ENCODE assay signal across 18 cellular contexts in genomic region chr1:198939286-198939685, GRCh38.
"Had no signal": no experiment of that assay in that cellular context is flagged by ENCODE, and none has a peak within 500 bp of the region (broad histone marks: within the 10 kb centered on the region; RNA-seq: fewer than 3 reads in every experiment).

No MANE protein-coding gene starts in this region.

- H3K4me1 ChIP-seq: parathyroid adenoma had no signal

- H3K4me2 ChIP-seq: smooth muscle cell had no signal

- H3K27ac ChIP-seq: parathyroid adenoma, suprapubic skin, transverse colon, vagina had no signal

- H3K4me3 ChIP-seq: smooth muscle cell, suprapubic skin, transverse colon, vagina had no signal

- H3K79me2 ChIP-seq: parathyroid adenoma had no signal

- H3K36me3 ChIP-seq: suprapubic skin, transverse colon, vagina had no signal

- DNase-seq: activated CD4-positive, alpha-beta T cell treated with anti-CD3 and anti-CD28 coated beads for 36 hours; activated CD4-positive, alpha-beta T cell treated with anti-CD3 and anti-CD28 coated beads, Interleukin-2, amount 50 U/mL, for 48 hours; activated naive CD8-positive, alpha-beta T cell treated with anti-CD3 and anti-CD28 coated beads for 36 hours; activated T-cell treated with anti-CD3 and anti-CD28 coated beads for 4 hours; amniotic stem cell; effector memory CD4-positive, alpha-beta T cell; hippocampal formation; left cardiac atrium; natural killer cell; stimulated activated CD4-positive, alpha-beta T cell treated with anti-CD3 and anti-CD28 coated beads, Interleukin-4, amount 100 ng/mL, for 1 hour; stimulated activated naive CD8-positive, alpha-beta T cell treated with anti-CD3 and anti-CD28 coated beads, Interleukin-15, amount 100 ng/mL, for 72 hours; transverse colon had no signal

- H3K9ac ChIP-seq: parathyroid adenoma had no signal

- H3K9me3 ChIP-seq: suprapubic skin, transverse colon, vagina had no signal

- H3K27me3 ChIP-seq: suprapubic skin, transverse colon, vagina had no signal

- ATAC-seq: activated CD4-positive, alpha-beta T cell treated with anti-CD3 and anti-CD28 coated beads for 36 hours; left cardiac atrium; natural killer cell; sciatic nerve; stimulated activated naive CD8-positive, alpha-beta T cell treated with anti-CD3 and anti-CD28 coated beads, Interleukin-15, amount 100 ng/mL, for 72 hours; WTC11 had no signal

- H2AFZ ChIP-seq: parathyroid adenoma had no signal
